7 cellular contexts compared by ENCODE assay signal in genomic region chr16:383326-384020, GRCh38. TPM values are rescaled to one million over a fixed set of nuclear protein-coding genes. Genes with fewer than 3 reads are reported as not detected.
DNase-seq lines count a peak whose midpoint lies in the region; FAIRE-seq and TF ChIP-seq lines count a peak whose summit lies in the region.
"Had no signal": no experiment of that assay in that cellular context is flagged by ENCODE, and none has a peak within 500 bp of the region (broad histone marks: within the 10 kb centered on the region; RNA-seq: fewer than 3 reads in every experiment).

No MANE protein-coding gene starts in this region.

- peak; percentile 17 for TF ChIP-seq CTCF in bronchial epithelial cell (IDR thresholded peaks at IDR 0.05; ENCODE audit: insufficient read depth, low read length, severe bottlenecking)
- no peak for TF ChIP-seq CTCF in neutrophil (IDR thresholded peaks at IDR 0.05)

- FAIRE-seq in bronchial epithelial cell (lab: Jason Lieb, UNC), result peak; percentile 94
- FAIRE-seq: colon had no signal

- DNase-seq in NCI-H1417 (lab: John Stamatoyannopoulos, UW) (peak; percentile 50 to 74 (median 71)), NCI-H1417 treated with DMSO at 0.1 percent for 48 hours (lab: John Stamatoyannopoulos, UW) (no peak), bronchial epithelial cell (ENCODE audit: low read depth) (peak; percentile 74), MV-4-11 (lab: John Stamatoyannopoulos, UW) (no peak), cerebellum (ENCODE audit: low spot score) (no peak)

- peaks cover 53 to 57% of the 10 kb centered on the region in 2 experiments for H3K4me1 ChIP-seq in neutrophil (ENCODE audit: control insufficient read depth in 1 of 2, insufficient read depth in 1 of 2, low read depth in 1 of 2, low read length in 1 of 2)

- no peaks in the 10 kb centered on the region for H3K36me3 ChIP-seq in bronchial epithelial cell (ENCODE audit: control insufficient read depth, insufficient read depth, low read length)
- H3K36me3 ChIP-seq in neutrophil, result no peaks in the 10 kb centered on the region

- H3K9me3 ChIP-seq in neutrophil, result no peaks in the 10 kb centered on the region

- peak overlapping the region; percentile 18 for H3K4me3 ChIP-seq in bronchial epithelial cell (ENCODE audit: low read depth, low read length)
- peak overlapping the region; percentile 80 to 84 for H3K4me3 ChIP-seq in neutrophil (ENCODE audit: low read depth in 1 of 2, low read length in 1 of 2)

- peak overlapping the region; percentile 97 for H3K27ac ChIP-seq in neutrophil

- H3K27me3 ChIP-seq in bronchial epithelial cell (ENCODE audit: control insufficient read depth, insufficient read depth, low read length) (no peaks in the 10 kb centered on the region), neutrophil (no peaks in the 10 kb centered on the region)

RNA-seq across cellular contexts. Expression of gene PGAP6, which starts 1.7 kb away (rescaled TPM):
- total RNA-seq in bronchial epithelial cell, result 44.2 and 46.3 TPM in 2 replicates
- total RNA-seq in cerebellum, result 17.5 TPM

RNA-seq across cellular contexts. Expression of gene MRPL28, which starts 13.1 kb away (rescaled TPM):
- total RNA-seq in bronchial epithelial cell (104 and 113 TPM in 2 replicates), cerebellum (26.2 TPM)

RNA-seq across cellular contexts. Expression of gene NME4, which starts 13.5 kb away (rescaled TPM):
- total RNA-seq in bronchial epithelial cell, result 35.3 and 64.0 TPM in 2 replicates
- 19.1 TPM for total RNA-seq in cerebellum

RNA-seq across cellular contexts. Expression of gene DECR2, which starts 18.2 kb away (rescaled TPM):
- total RNA-seq in bronchial epithelial cell, result 3.7 and 7.6 TPM in 2 replicates
- total RNA-seq in cerebellum, result 5.6 TPM

RNA-seq across cellular contexts. Expression of gene AXIN1, which starts 30.9 kb away (rescaled TPM):
- 49.0 and 49.5 TPM in 2 replicates for total RNA-seq in bronchial epithelial cell
- 16.4 TPM for total RNA-seq in cerebellum

Comparison
In these comparisons a context has a peak if more than half of its experiments do, and no peak if none do; other contexts are left out.
1. DNase-seq: peak in NCI-H1417 (3 of 3) and bronchial epithelial cell (single experiment); none in NCI-H1417 treated with DMSO at 0.1 percent for 48 hours (single experiment), MV-4-11 (single experiment) and cerebellum (single experiment).